ENCODE assay signal across 24 cellular contexts in genomic region chr19:44581288-44581687, GRCh38. TPM values are rescaled to one million over a fixed set of nuclear protein-coding genes. Genes with fewer than 3 reads are reported as not detected.
"Had no signal": no experiment of that assay in that cellular context is flagged by ENCODE, and none has a peak within 500 bp of the region (broad histone marks: within the 10 kb centered on the region; RNA-seq: fewer than 3 reads in every experiment).

No MANE protein-coding gene starts in this region.

- DNase-seq: Kasumi-1, MM.1S, NCI-H1092 treated with DMSO at 0.1 percent for 48 hours, NCI-H1436, NCI-H187, NCI-H2029, NCI-H2081 treated with DMSO at 0.1 percent for 48 hours, NCI-H2171, NCI-H226, NCI-H446, NCI-H510A, NCI-H524 treated with DMSO at 0.1 percent for 48 hours, NCI-H69, NCI-H774, Right ventricle myocardium superior, RPMI8226, SIG-M5 had no signal

- H3K27me3 ChIP-seq: SJSA1 had no signal

- H3K4me2 ChIP-seq: KMS-11 had no signal

- H3K27ac ChIP-seq: HL-60, KMS-11, SJSA1, SK-N-MC had no signal

- H3K9ac ChIP-seq: KMS-11 had no signal

- H3K36me3 ChIP-seq: SJSA1 had no signal

- FAIRE-seq: HTR-8/SVneo, RCC 7860 had no signal

- H3K4me3 ChIP-seq: SJSA1, SK-N-MC had no signal

RNA-seq across cellular contexts. Expression of gene IGSF23, which starts 32.1 kb away (rescaled TPM):
- total RNA-seq: Right ventricle myocardium superior had no signal

RNA-seq across cellular contexts. Expression of gene CEACAM20, which starts 51.8 kb away (rescaled TPM):
- total RNA-seq: M059J, Right ventricle myocardium superior had no signal
